11 cellular contexts compared by ENCODE assay signal in the genomic region with DNA sequence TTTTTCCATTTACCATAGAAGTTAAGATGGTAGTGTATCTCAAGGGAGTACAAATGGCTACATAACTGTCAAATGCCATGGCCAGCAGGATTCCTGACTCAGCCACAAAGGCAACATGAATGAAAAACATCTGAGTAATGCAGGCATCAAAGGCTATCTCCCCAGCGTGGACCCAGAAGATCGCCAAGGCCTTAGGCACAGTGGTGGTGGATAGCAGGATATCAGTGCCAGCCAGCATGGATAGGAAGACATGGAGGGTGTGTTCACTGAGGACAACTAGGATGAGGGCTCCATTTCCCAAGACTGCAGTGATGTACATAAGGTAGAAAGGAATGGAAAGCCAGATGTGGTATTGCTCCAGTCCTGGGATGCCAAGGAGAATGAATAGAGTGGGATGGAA. TPM values are rescaled to one million over a fixed set of nuclear protein-coding genes. Genes with fewer than 3 reads are reported as not detected.
"Had no signal": no experiment of that assay in that cellular context is flagged by ENCODE, and none has a peak within 500 bp of the region (broad histone marks: within the 10 kb centered on the region; RNA-seq: fewer than 3 reads in every experiment).

No MANE protein-coding gene starts in this region.

- H3K36me3 ChIP-seq: HAP-1 had no signal

- ATAC-seq: HCT116, HepG2 had no signal

- H3K4me1 ChIP-seq: HAP-1 had no signal

- H3K9ac ChIP-seq: GM23248 had no signal

- H2AFZ ChIP-seq: GM23248 had no signal

- DNase-seq: GM23248, GOT3, H7, HFFc6 had no signal

- H3K4me3 ChIP-seq: GM23248, HAP-1 had no signal

- H3K27ac ChIP-seq: GM23248, HL-60 had no signal

- H3K9me3 ChIP-seq: HAP-1 had no signal

RNA-seq across cellular contexts. Expression of gene OR52B2, which starts 18.0 kb away (rescaled TPM):
- total RNA-seq: GM23248, H4, H7, HepG2, HFFc6, HT1080 had no signal
- polyA plus RNA-seq: GM23248, HepG2, IgD-negative memory B cell had no signal

RNA-seq across cellular contexts. Expression of gene OR56B4, which starts 44.6 kb away (rescaled TPM):
- total RNA-seq: GM23248, H4, H7, HepG2, HFFc6, HT1080 had no signal
- polyA plus RNA-seq: GM23248, HepG2, IgD-negative memory B cell had no signal

RNA-seq across cellular contexts. Expression of gene OR52W1, which starts 46.9 kb away (rescaled TPM):
- total RNA-seq: GM23248, H4, H7, HepG2, HFFc6, HT1080 had no signal
- polyA plus RNA-seq: GM23248, HepG2, IgD-negative memory B cell had no signal

RNA-seq across cellular contexts. Expression of gene C11orf42, which starts 53.2 kb away (rescaled TPM):
- total RNA-seq: GM23248, H4, H7, HepG2, HFFc6, HT1080 had no signal
- polyA plus RNA-seq: HepG2, IgD-negative memory B cell had no signal
